In genomic region chr2:144943986-144944385, GRCh38 we compare ENCODE assay signal across 16 cellular contexts.
DNase-seq lines count a peak whose midpoint lies in the region; ATAC-seq and TF ChIP-seq lines count a peak whose summit lies in the region.
"Had no signal": no experiment of that assay in that cellular context is flagged by ENCODE, and none has a peak within 500 bp of the region (broad histone marks: within the 10 kb centered on the region; RNA-seq: fewer than 3 reads in every experiment).

No MANE protein-coding gene starts in this region.

- H3K4me1 ChIP-seq in PC-3 (ENCODE audit: insufficient read depth, low read length) = peaks cover 77% of the 10 kb centered on the region
- peaks cover 0 to 21% of the 10 kb centered on the region in 2 donors for H3K4me1 ChIP-seq in right atrium auricular region

- no peaks in the 10 kb centered on the region for H3K79me2 ChIP-seq in PC-3 (ENCODE audit: low read length)

- no peaks in the 10 kb centered on the region for H4K20me1 ChIP-seq in PC-3 (ENCODE audit: low read length)

- DNase-seq in AG08396 (ENCODE audit: low spot score) = peak; percentile 12
- peak; percentile 87 for DNase-seq in PC-3
- DNase-seq in coronary artery (ENCODE audit: low spot score) = no peak
- DNase-seq in mesothelial cell of epicardium (ENCODE audit: low spot score in 2 of 2, unreplicated experiment in 2 of 2) = no peak
- DNase-seq in HPDE6-E6E7 (ENCODE audit: extremely low spot score) = no peak
- DNase-seq in caudate nucleus (lab: John Stamatoyannopoulos, UW) = no peak
- DNase-seq in activated CD8-positive, alpha-beta T cell treated with anti-CD3 and anti-CD28 coated beads, Interleukin-2, amount 10 ng/mL, durations not matched to agents 7 days and 5 days = no peak
- DNase-seq in right atrium auricular region (ENCODE audit: low spot score) = no peak
- DNase-seq: NCI-H1092; NCI-H446; posterior cingulate gyrus; stimulated activated CD4-positive, alpha-beta T cell treated with anti-CD3 and anti-CD28 coated beads, Interleukin-15, amount 100 ng/mL, for 24 hours; T-helper 1 cell had no signal

- peak; percentile 60 for ATAC-seq in PC-3
- no peak for ATAC-seq in activated CD8-positive, alpha-beta T cell treated with anti-CD3 and anti-CD28 coated beads, Interleukin-2, amount 10 ng/mL, durations not matched to agents 7 days and 5 days
- ATAC-seq: activated CD4-positive, CD25-positive, alpha-beta regulatory T cell treated with anti-CD3 and anti-CD28 coated beads, Interleukin-2, amount 50 U/mL, for 24 hours; activated naive CD4-positive, alpha-beta T cell treated with anti-CD3 and anti-CD28 coated beads, Interleukin-2, amount 50 U/mL, for 72 hours had no signal

- H3K9me3 Mint-ChIP-seq in mesothelial cell of epicardium = peaks cover 5% of the 10 kb centered on the region
- H3K9me3 Mint-ChIP-seq in activated CD8-positive, alpha-beta T cell treated with anti-CD3 and anti-CD28 coated beads, Interleukin-2, amount 10 ng/mL, durations not matched to agents 7 days and 5 days (ENCODE audit: insufficient read depth) = no peaks in the 10 kb centered on the region
- H3K9me3 Mint-ChIP-seq: activated naive CD4-positive, alpha-beta T cell treated with anti-CD3 and anti-CD28 coated beads, Interleukin-2, amount 50 U/mL, for 72 hours had no signal

- H3K36me3 ChIP-seq in PC-3 (ENCODE audit: low read depth, low read length) (no peaks in the 10 kb centered on the region), right atrium auricular region (no peaks in the 10 kb centered on the region)

- CTCF ChIA-PET in PC-3 (lab: Charles Lee) = no interaction called here
- CTCF ChIA-PET in activated CD8-positive, alpha-beta T cell treated with anti-CD3 and anti-CD28 coated beads, Interleukin-2, amount 10 ng/mL, durations not matched to agents 7 days and 5 days (lab: Charles Lee) = no interaction called here

- H2AFZ ChIP-seq in PC-3 (ENCODE audit: low read length) = peak overlapping the region; percentile 35; the same call in 1 of the 2 replicates

- peak overlapping the region; percentile 19; the same call in 1 of the 2 replicates for H3K4me3 ChIP-seq in PC-3 (ENCODE audit: low read length)
- peak overlapping the region; percentile 19 for H3K4me3 ChIP-seq in coronary artery
- no peak overlapping the region for H3K4me3 ChIP-seq in right atrium auricular region

- POLR2A ChIA-PET in PC-3 (lab: Charles Lee; ENCODE audit: unreplicated experiment) = interaction anchor here (0.6 kb wide), 1 partner anchor 601 kb away, joined by 3 read pairs; no protein-coding TSS in a partner anchor
- POLR2A ChIA-PET in activated CD8-positive, alpha-beta T cell treated with anti-CD3 and anti-CD28 coated beads, Interleukin-2, amount 10 ng/mL, durations not matched to agents 7 days and 5 days (lab: Charles Lee) = no interaction called here

- peak overlapping the region; percentile 66 for H3K9ac ChIP-seq in PC-3 (ENCODE audit: low read length)

- H3K4me2 ChIP-seq in PC-3 (ENCODE audit: low read length) = peak overlapping the region; percentile 61

- H3K4me3 Mint-ChIP-seq in mesothelial cell of epicardium = no peak overlapping the region
- H3K4me3 Mint-ChIP-seq in activated CD8-positive, alpha-beta T cell treated with anti-CD3 and anti-CD28 coated beads, Interleukin-2, amount 10 ng/mL, durations not matched to agents 7 days and 5 days = no peak overlapping the region
- H3K4me3 Mint-ChIP-seq: B cell had no signal

- no TSS peak for BruUV-seq in PC-3 (replicated peaks; lab: Mats Ljungman, UMichigan)

- no peaks in the 10 kb centered on the region for H3K27me3 ChIP-seq in PC-3 (ENCODE audit: low read length)
- H3K27me3 ChIP-seq in right atrium auricular region = no peaks in the 10 kb centered on the region

- no peaks in the 10 kb centered on the region for H3K27me3 Mint-ChIP-seq in mesothelial cell of epicardium (ENCODE audit: low read depth)
- no peaks in the 10 kb centered on the region for H3K27me3 Mint-ChIP-seq in activated CD8-positive, alpha-beta T cell treated with anti-CD3 and anti-CD28 coated beads, Interleukin-2, amount 10 ng/mL, durations not matched to agents 7 days and 5 days (ENCODE audit: low read depth)
- H3K27me3 Mint-ChIP-seq: B cell had no signal

- TF ChIP-seq CTCF in PC-3 (conservative IDR thresholded peaks at IDR 0.05; ENCODE audit: low read depth, low read length) = no peak
- no peak for TF ChIP-seq CTCF in coronary artery (IDR thresholded peaks at IDR 0.05)
- TF ChIP-seq CTCF in mesothelial cell of epicardium (IDR thresholded peaks at IDR 0.05; ENCODE audit: unreplicated experiment) = no peak
- TF ChIP-seq CTCF in right atrium auricular region (IDR thresholded peaks at IDR 0.05) = no peak

- H3K27ac ChIP-seq in PC-3 (ENCODE audit: low read length) = peak overlapping the region; percentile 94
- H3K27ac ChIP-seq in coronary artery = peak overlapping the region; percentile 14 to 30
- no peak overlapping the region for H3K27ac ChIP-seq in caudate nucleus (ENCODE audit: low read depth, low read length)
- no peak overlapping the region for H3K27ac ChIP-seq in right atrium auricular region

- peaks cover 64% of the 10 kb centered on the region for H3K4me1 Mint-ChIP-seq in mesothelial cell of epicardium
- no peaks in the 10 kb centered on the region for H3K4me1 Mint-ChIP-seq in activated CD8-positive, alpha-beta T cell treated with anti-CD3 and anti-CD28 coated beads, Interleukin-2, amount 10 ng/mL, durations not matched to agents 7 days and 5 days (ENCODE audit: low read depth)
- H3K4me1 Mint-ChIP-seq: B cell had no signal

- intact Hi-C loops in PC-3 (cut with micrococcal nuclease) = loop anchor here (1.0 to 10.0 kb wide), 4 partner anchors 63 to 808 kb away; no protein-coding TSS in a partner anchor

- no peaks in the 10 kb centered on the region for H3K9me3 ChIP-seq in PC-3 (ENCODE audit: low read length)
- no peaks in the 10 kb centered on the region for H3K9me3 ChIP-seq in right atrium auricular region

- no peaks in the 10 kb centered on the region for H3K9me2 ChIP-seq in PC-3 (replicated peaks; ENCODE audit: low read length)

- H3K36me3 Mint-ChIP-seq in mesothelial cell of epicardium = no peaks in the 10 kb centered on the region
- H3K36me3 Mint-ChIP-seq in activated CD8-positive, alpha-beta T cell treated with anti-CD3 and anti-CD28 coated beads, Interleukin-2, amount 10 ng/mL, durations not matched to agents 7 days and 5 days (ENCODE audit: low read depth) = no peaks in the 10 kb centered on the region
- H3K36me3 Mint-ChIP-seq: activated naive CD4-positive, alpha-beta T cell treated with anti-CD3 and anti-CD28 coated beads, Interleukin-2, amount 50 U/mL, for 72 hours had no signal

- H3K27ac Mint-ChIP-seq in mesothelial cell of epicardium = peak overlapping the region; percentile 34
- no peak overlapping the region for H3K27ac Mint-ChIP-seq in activated CD8-positive, alpha-beta T cell treated with anti-CD3 and anti-CD28 coated beads, Interleukin-2, amount 10 ng/mL, durations not matched to agents 7 days and 5 days
- H3K27ac Mint-ChIP-seq: activated naive CD4-positive, alpha-beta T cell treated with anti-CD3 and anti-CD28 coated beads, Interleukin-2, amount 50 U/mL, for 72 hours; B cell had no signal

- H3F3A ChIP-seq in PC-3 (ENCODE audit: low read length, unreplicated experiment) = peaks cover 13% of the 10 kb centered on the region

Comparison
In these comparisons a context has a peak if more than half of its experiments do, and no peak if none do; other contexts are left out.
1. DNase-seq: peak in AG08396 (single experiment) and PC-3 (single experiment); none in coronary artery (single experiment), mesothelial cell of epicardium (0 of 2), HPDE6-E6E7 (single experiment), caudate nucleus (0 of 61), activated CD8-positive, alpha-beta T cell treated with anti-CD3 and anti-CD28 coated beads, Interleukin-2, amount 10 ng/mL, durations not matched to agents 7 days and 5 days (single experiment) and right atrium auricular region (single experiment).
2. H3K27ac ChIP-seq: peak in PC-3 (single experiment) and coronary artery (2 of 2); none in caudate nucleus (single experiment) and right atrium auricular region (0 of 2).
3. H3K4me3 ChIP-seq: peak in PC-3 (single experiment) and coronary artery (single experiment); none in right atrium auricular region (0 of 2).